8 cellular contexts compared by ENCODE assay signal in the genomic region with DNA sequence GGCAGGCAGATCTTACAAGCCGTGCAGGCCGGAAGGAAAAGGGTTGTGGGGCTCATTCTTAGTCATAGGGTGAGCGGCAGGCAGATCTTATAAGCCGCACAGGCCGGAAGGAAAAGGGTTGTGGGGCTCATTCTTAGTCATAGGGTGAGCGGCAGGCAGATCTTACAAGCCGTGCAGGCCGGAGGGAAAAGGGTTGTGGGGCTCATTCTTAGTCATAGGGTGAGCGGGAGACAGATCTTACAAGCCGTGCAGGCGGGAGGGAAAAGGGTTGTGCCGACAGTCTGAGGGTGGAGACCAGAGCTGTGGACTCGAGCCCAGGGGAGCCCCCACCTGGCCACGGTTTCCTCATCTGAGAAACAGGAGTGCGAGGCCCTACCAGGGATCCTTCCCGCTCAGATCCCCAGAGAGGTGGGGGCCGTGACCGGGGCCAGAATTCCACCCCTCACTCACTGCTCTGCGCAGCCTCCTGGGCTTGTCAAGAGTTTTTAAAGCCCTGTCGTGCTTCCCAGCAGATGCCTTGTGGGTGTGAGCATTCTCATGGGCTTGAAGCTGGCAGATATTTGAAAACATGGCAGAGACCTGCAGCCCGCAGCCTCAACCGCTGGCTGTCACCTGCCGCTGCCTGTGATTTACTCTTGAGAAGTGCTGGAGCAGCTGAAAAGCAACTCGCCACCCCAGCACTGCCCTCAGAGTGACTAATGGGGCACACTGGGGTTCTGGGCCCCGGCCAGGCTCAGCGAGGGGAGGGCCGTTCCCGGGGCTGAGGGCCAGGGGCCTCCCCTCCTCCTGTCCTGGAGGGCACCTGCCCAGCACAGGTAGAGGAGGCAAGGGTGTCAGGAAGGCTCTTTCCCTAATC. TPM values are rescaled to one million over a fixed set of nuclear protein-coding genes. Genes with fewer than 3 reads are reported as not detected.
DNase-seq lines count a peak whose midpoint lies in the region; ATAC-seq, FAIRE-seq and TF ChIP-seq lines count a peak whose summit lies in the region.

No MANE protein-coding gene starts in this region.

- no peak overlapping the region; the same call in 1 of the 2 replicates for H3K4me3 ChIP-seq in OCI-LY3 (ENCODE audit: low read length)
- no peak overlapping the region for H3K4me3 ChIP-seq in gastroesophageal sphincter

- H3K9ac ChIP-seq in OCI-LY3 (ENCODE audit: low read length), result no peak overlapping the region

- H3K36me3 ChIP-seq in OCI-LY3 (replicated peaks; ENCODE audit: low read depth, low read length) (no peaks in the 10 kb centered on the region), gastroesophageal sphincter (no peaks in the 10 kb centered on the region)

- H3K79me2 ChIP-seq in OCI-LY3 (ENCODE audit: low read length), result no peaks in the 10 kb centered on the region

- ATAC-seq in HG02852 (IDR thresholded peaks at IDR 0.05; ENCODE audit: unreplicated experiment) (peak; percentile 78), gastroesophageal sphincter (peak; percentile 34)

- peak; percentile 96 for FAIRE-seq in GM12891 (lab: Jason Lieb, UNC)

- H3K4me1 ChIP-seq in OCI-LY3 (ENCODE audit: low read length) (peaks cover 18% of the 10 kb centered on the region), gastroesophageal sphincter (peaks cover 0 to 9% (median 0%) of the 10 kb centered on the region in 3 donors)

- TF ChIP-seq POLR2A in GM12891 (IDR thresholded peaks at IDR 0.05; ENCODE audit: low read depth, low read length) (no peak), gastroesophageal sphincter (IDR thresholded peaks at IDR 0.05) (no peak)

- peaks cover 18% of the 10 kb centered on the region; the same call in 1 of the 2 replicates for H4K20me1 ChIP-seq in OCI-LY3 (ENCODE audit: insufficient read depth, low read length)

- TF ChIP-seq CTCF in OCI-LY3 (IDR thresholded peaks at IDR 0.05; ENCODE audit: low read depth, low read length) (no peak), gastroesophageal sphincter (IDR thresholded peaks at IDR 0.05) (no peak)

- DNase-seq in GM12891 (ENCODE audit: insufficient read length, low spot score) (peak; percentile 89), NCI-H345 treated with DMSO at 0.1 percent for 48 hours (lab: John Stamatoyannopoulos, UW; ENCODE audit: unreplicated experiment) (no peak), cerebellar nuclear complex (lab: John Stamatoyannopoulos, UW) (no peak)
- DNase-seq in activated T-cell treated with anti-CD3 and anti-CD28 coated beads, Interleukin-2, amount 50 U/mL, for 1 hour, result peak; percentile 79
- peak; percentile 68 to 78 (median 75) for DNase-seq in stimulated activated CD4-positive, alpha-beta T cell treated with anti-CD3 and anti-CD28 coated beads, Interleukin-12 subunit alpha, Interleukin-12 subunit beta, amount 100 ng/mL, for 48 hours (ENCODE audit: low read depth in 2 of 3, low spot score in 1 of 3)

- H3K9me3 ChIP-seq in OCI-LY3 (ENCODE audit: insufficient read depth, low read length), result no peaks in the 10 kb centered on the region
- H3K9me3 ChIP-seq in gastroesophageal sphincter, result no peaks in the 10 kb centered on the region

- H3K27me3 ChIP-seq in OCI-LY3 (ENCODE audit: low read depth, low read length), result peaks cover 59% of the 10 kb centered on the region
- H3K27me3 ChIP-seq in gastroesophageal sphincter, result peaks cover 83% of the 10 kb centered on the region

- TF ChIP-seq EP300 in gastroesophageal sphincter (IDR thresholded peaks at IDR 0.05), result no peak

- WGBS in gastroesophageal sphincter (ENCODE audit: low coverage in 1 of 2), 2 donors, result 58 to 81% methylated on average over 9 to 11 of the region's 28 CpGs

- no peak overlapping the region for H2AFZ ChIP-seq in OCI-LY3 (ENCODE audit: low read depth, low read length)

- H3K27ac ChIP-seq in OCI-LY3 (ENCODE audit: low read length), result no peak overlapping the region
- peak overlapping the region in 2 of 4 donors; percentile 10 to 24 for H3K27ac ChIP-seq in gastroesophageal sphincter

- peak overlapping the region; percentile 54 for H3K4me2 ChIP-seq in OCI-LY3 (ENCODE audit: low read length)

TF ChIP-seq in GM12891, 5 proteins besides CTCF, POLR2A, EP300 and RAD21:
- no peak for TF ChIP-seq SPI1 (IDR thresholded peaks at IDR 0.05; ENCODE audit: low read depth, low read length)
- no peak for TF ChIP-seq PAX5 (IDR thresholded peaks at IDR 0.05; ENCODE audit: insufficient read depth, low read length, severe bottlenecking)
- no peak for TF ChIP-seq POU2F2 (IDR thresholded peaks at IDR 0.05; ENCODE audit: low read depth, low read length)
- TF ChIP-seq POLR2AphosphoS5 (IDR thresholded peaks at IDR 0.05; ENCODE audit: low read depth, low read length), result no peak
- TF ChIP-seq TAF1 (IDR thresholded peaks at IDR 0.05; ENCODE audit: low read depth, low read length), result no peak
TF ChIP-seq in GM12891: peak in this region for 0.

RNA-seq across cellular contexts. Expression of a gene that starts 31.9 kb away (rescaled TPM):
- polyA plus RNA-seq in GM12891 (2012; ENCODE audit: low read depth, missing spikeins), result not detected
- under 1 TPM; 0.13 to 0.85 (median 0.19) TPM for total RNA-seq in gastroesophageal sphincter

RNA-seq across cellular contexts. Expression of a gene that starts 55.8 kb away (rescaled TPM):
- 8.8 TPM for polyA plus RNA-seq in GM12891 (2012; ENCODE audit: low read depth, missing spikeins)
- 10 to 100 TPM in 3 of 4 donors, 1 to 10 TPM in 1; 9.3 to 15.6 (median 14.5) TPM for total RNA-seq in gastroesophageal sphincter

Comparison
In these comparisons a context has a peak if more than half of its experiments do, and no peak if none do; other contexts are left out.
1. DNase-seq: peak in GM12891 (single experiment), activated T-cell treated with anti-CD3 and anti-CD28 coated beads, Interleukin-2, amount 50 U/mL, for 1 hour (single experiment) and stimulated activated CD4-positive, alpha-beta T cell treated with anti-CD3 and anti-CD28 coated beads, Interleukin-12 subunit alpha, Interleukin-12 subunit beta, amount 100 ng/mL, for 48 hours (3 of 3); none in NCI-H345 treated with DMSO at 0.1 percent for 48 hours (single experiment) and cerebellar nuclear complex (0 of 2).